In genomic region chr2:24486628-24487027, GRCh38 we compare ENCODE assay signal across 31 cellular contexts.
"Had no signal": no experiment of that assay in that cellular context is flagged by ENCODE, and none has a peak within 500 bp of the region (broad histone marks: within the 10 kb centered on the region; RNA-seq: fewer than 3 reads in every experiment).

No MANE protein-coding gene starts in this region.

- H3K27ac Mint-ChIP-seq: activated CD4-positive, alpha-beta memory T cell treated with anti-CD3 and anti-CD28 coated beads for 36 hours; activated CD4-positive, alpha-beta T cell treated with anti-CD3 and anti-CD28 coated beads for 36 hours; activated CD4-positive, alpha-beta T cell treated with anti-CD3 and anti-CD28 coated beads, Interleukin-2, amount 10 ng/mL, durations not matched to agents 24 days and 14 days; activated CD8-positive, alpha-beta memory T cell treated with anti-CD3 and anti-CD28 coated beads, Interleukin-2, amount 10 ng/mL, durations not matched to agents 7 days and 5 days; activated CD8-positive, alpha-beta T cell treated with anti-CD3 and anti-CD28 coated beads, Interleukin-2, amount 10 ng/mL, durations not matched to agents 7 days and 5 days; activated naive CD4-positive, alpha-beta T cell treated with anti-CD3 and anti-CD28 coated beads for 36 hours; activated naive CD8-positive, alpha-beta T cell treated with anti-CD3 and anti-CD28 coated beads for 36 hours; activated naive CD8-positive, alpha-beta T cell treated with anti-CD3 and anti-CD28 coated beads, Interleukin-2, amount 50 U/mL, for 24 hours; activated T-cell treated with anti-CD3 and anti-CD28 coated beads, Interleukin-2, amount 50 U/mL, for 24 hours; activated T-helper 2 cell treated with anti-CD3 and anti-CD28 coated beads, Interferon-gamma antibody, Interleukin-2, Interleukin-4, amounts not matched to agents 10 μg/mL and 5 μg/mL and 100 μg/mL, durations not matched to agents 14 hours and 24 hours and 36 hours had no signal

- H3K4me3 Mint-ChIP-seq: activated CD4-positive, alpha-beta memory T cell treated with anti-CD3 and anti-CD28 coated beads for 36 hours; activated CD4-positive, alpha-beta T cell treated with anti-CD3 and anti-CD28 coated beads for 36 hours; activated CD4-positive, alpha-beta T cell treated with anti-CD3 and anti-CD28 coated beads, Interleukin-2, amount 10 ng/mL, durations not matched to agents 24 days and 14 days; activated CD8-positive, alpha-beta memory T cell treated with anti-CD3 and anti-CD28 coated beads, Interleukin-2, amount 10 ng/mL, durations not matched to agents 7 days and 5 days; activated CD8-positive, alpha-beta T cell treated with anti-CD3 and anti-CD28 coated beads, Interleukin-2, amount 10 ng/mL, durations not matched to agents 7 days and 5 days; activated naive CD4-positive, alpha-beta T cell treated with anti-CD3 and anti-CD28 coated beads for 36 hours; activated naive CD4-positive, alpha-beta T cell treated with anti-CD3 and anti-CD28 coated beads, Interleukin-2, amount 50 U/mL, for 24 hours; activated naive CD8-positive, alpha-beta T cell treated with anti-CD3 and anti-CD28 coated beads for 36 hours; activated naive CD8-positive, alpha-beta T cell treated with anti-CD3 and anti-CD28 coated beads, Interleukin-2, amount 50 U/mL, for 24 hours; activated T-cell treated with anti-CD3 and anti-CD28 coated beads, Interleukin-2, amount 50 U/mL, for 24 hours had no signal

- ATAC-seq: activated CD4-positive, alpha-beta T cell treated with anti-CD3 and anti-CD28 coated beads for 36 hours; activated CD8-positive, alpha-beta memory T cell treated with anti-CD3 and anti-CD28 coated beads, Interleukin-2, amount 10 ng/mL, durations not matched to agents 7 days and 5 days; activated CD8-positive, alpha-beta T cell treated with anti-CD3 and anti-CD28 coated beads, Interleukin-2, amount 10 ng/mL, durations not matched to agents 7 days and 5 days; activated naive CD8-positive, alpha-beta T cell treated with anti-CD3 and anti-CD28 coated beads, Interleukin-2, amount 50 U/mL, for 24 hours; body of pancreas; gastroesophageal sphincter; heart right ventricle had no signal

- DNase-seq: activated CD4-positive, alpha-beta memory T cell treated with anti-CD3 and anti-CD28 coated beads for 36 hours; activated CD4-positive, alpha-beta T cell treated with anti-CD3 and anti-CD28 coated beads for 36 hours; activated CD4-positive, alpha-beta T cell treated with anti-CD3 and anti-CD28 coated beads, Interleukin-2, amount 10 ng/mL, durations not matched to agents 24 days and 14 days; activated CD4-positive, CD25-positive, alpha-beta regulatory T cell; activated CD4-positive, CD25-positive, alpha-beta regulatory T cell treated with anti-CD3 and anti-CD28 coated beads, Interleukin-2, amount 50 U/mL, for 72 hours; activated CD8-positive, alpha-beta memory T cell treated with anti-CD3 and anti-CD28 coated beads, Interleukin-2, amount 10 ng/mL, durations not matched to agents 7 days and 5 days; activated CD8-positive, alpha-beta memory T cell treated with anti-CD3 and anti-CD28 coated beads, Interleukin-2, amount 50 U/mL, for 4 hours; activated CD8-positive, alpha-beta T cell treated with anti-CD3 and anti-CD28 coated beads, Interleukin-2, amount 10 ng/mL, durations not matched to agents 7 days and 5 days; activated effector memory CD4-positive, alpha-beta T cell treated with anti-CD3 and anti-CD28 coated beads, Interleukin-2, amount 50 U/mL, for 16 hours; activated naive CD4-positive, alpha-beta T cell treated with anti-CD3 and anti-CD28 coated beads for 36 hours; activated naive CD8-positive, alpha-beta T cell treated with anti-CD3 and anti-CD28 coated beads for 36 hours; activated naive CD8-positive, alpha-beta T cell treated with anti-CD3 and anti-CD28 coated beads, Interleukin-2, amount 50 U/mL, for 24 hours; activated T-cell treated with anti-CD3 and anti-CD28 coated beads for 4 hours; activated T-cell treated with anti-CD3 and anti-CD28 coated beads, Interleukin-2, amount 50 U/mL, for 24 hours; adrenal gland; amygdala; aorta; body of pancreas; caudate nucleus; effector CD8-positive, alpha-beta T cell; esophagus squamous epithelium; foreskin melanocyte; heart right ventricle; T-helper 2 cell had no signal

- H3K9me3 Mint-ChIP-seq: activated CD4-positive, alpha-beta memory T cell treated with anti-CD3 and anti-CD28 coated beads for 36 hours; activated CD4-positive, alpha-beta T cell treated with anti-CD3 and anti-CD28 coated beads, Interleukin-2, amount 10 ng/mL, durations not matched to agents 24 days and 14 days; activated naive CD4-positive, alpha-beta T cell treated with anti-CD3 and anti-CD28 coated beads for 36 hours; activated naive CD4-positive, alpha-beta T cell treated with anti-CD3 and anti-CD28 coated beads, Interleukin-2, amount 50 U/mL, for 24 hours; activated naive CD8-positive, alpha-beta T cell treated with anti-CD3 and anti-CD28 coated beads for 36 hours; activated T-cell treated with anti-CD3 and anti-CD28 coated beads, Interleukin-2, amount 50 U/mL, for 24 hours; activated T-helper 2 cell treated with anti-CD3 and anti-CD28 coated beads, Interferon-gamma antibody, Interleukin-2, Interleukin-4, amounts not matched to agents 10 μg/mL and 5 μg/mL and 100 μg/mL, durations not matched to agents 14 hours and 24 hours and 36 hours had no signal

- H3K36me3 Mint-ChIP-seq: activated CD4-positive, alpha-beta memory T cell treated with anti-CD3 and anti-CD28 coated beads for 36 hours; activated naive CD4-positive, alpha-beta T cell treated with anti-CD3 and anti-CD28 coated beads, Interleukin-2, amount 50 U/mL, for 24 hours; activated naive CD8-positive, alpha-beta T cell treated with anti-CD3 and anti-CD28 coated beads for 36 hours had no signal

- H3K4me3 ChIP-seq: adrenal gland, body of pancreas, esophagus squamous epithelium, gastroesophageal sphincter, heart right ventricle had no signal

- H3K27ac ChIP-seq: adrenal gland, body of pancreas, epithelial cell of prostate, esophagus squamous epithelium, gastroesophageal sphincter, heart right ventricle had no signal

- H3K27me3 ChIP-seq: adrenal gland, body of pancreas, esophagus squamous epithelium, gastroesophageal sphincter, heart right ventricle had no signal

- H3K9me3 ChIP-seq: adrenal gland, body of pancreas, esophagus squamous epithelium, gastroesophageal sphincter, heart right ventricle had no signal

- H3K27me3 Mint-ChIP-seq: activated CD4-positive, alpha-beta memory T cell treated with anti-CD3 and anti-CD28 coated beads for 36 hours; activated CD4-positive, alpha-beta T cell treated with anti-CD3 and anti-CD28 coated beads, Interleukin-2, amount 10 ng/mL, durations not matched to agents 24 days and 14 days; activated CD8-positive, alpha-beta memory T cell treated with anti-CD3 and anti-CD28 coated beads, Interleukin-2, amount 10 ng/mL, durations not matched to agents 7 days and 5 days; activated naive CD4-positive, alpha-beta T cell treated with anti-CD3 and anti-CD28 coated beads, Interleukin-2, amount 50 U/mL, for 24 hours; activated naive CD8-positive, alpha-beta T cell treated with anti-CD3 and anti-CD28 coated beads for 36 hours; activated naive CD8-positive, alpha-beta T cell treated with anti-CD3 and anti-CD28 coated beads, Interleukin-2, amount 50 U/mL, for 24 hours; activated T-cell treated with anti-CD3 and anti-CD28 coated beads, Interleukin-2, amount 50 U/mL, for 24 hours had no signal

- H3K36me3 ChIP-seq: adrenal gland, esophagus squamous epithelium, gastroesophageal sphincter, heart right ventricle had no signal

- FAIRE-seq: colon, endometrium, endothelial cell of umbilical vein had no signal
